In genomic region chr7:1481300-1481699, GRCh38 we compare ENCODE assay signal across 15 cellular contexts. TPM values are rescaled to one million over a fixed set of nuclear protein-coding genes. Genes with fewer than 3 reads are reported as not detected.
DNase-seq lines count a peak whose midpoint lies in the region; ATAC-seq, FAIRE-seq and TF ChIP-seq lines count a peak whose summit lies in the region.
"Had no signal": no experiment of that assay in that cellular context is flagged by ENCODE, and none has a peak within 500 bp of the region (broad histone marks: within the 10 kb centered on the region; RNA-seq: fewer than 3 reads in every experiment).

No MANE protein-coding gene starts in this region.

- no peak for TF ChIP-seq EP300 in H1 (IDR thresholded peaks at IDR 0.05; ENCODE audit: borderline replicate concordance in 1 of 2, low read depth in 2 of 2, low read length in 2 of 2)

- FAIRE-seq in H1 (lab: Jason Lieb, UNC), result no peak
- FAIRE-seq: G401.6, GM12892, GM19239 had no signal

- TF ChIP-seq CTCF in RWPE1 (conservative IDR thresholded peaks at IDR 0.05; ENCODE audit: low read depth) (no peak), H1 (IDR thresholded peaks at IDR 0.05; ENCODE audit: control extremely low read depth in 1 of 3, insufficient read depth in 1 of 3, low read depth in 1 of 3, low read length in 3 of 3) (no peak)

- ATAC-seq in GM19035 (IDR thresholded peaks at IDR 0.05; ENCODE audit: unreplicated experiment), result no peak

- H2BK12ac ChIP-seq in H1 (ENCODE audit: low read depth, low read length), result no peak overlapping the region

- no peak overlapping the region for H3K18ac ChIP-seq in H1 (ENCODE audit: extremely low read depth, low read length)

- no peak overlapping the region for H2BK120ac ChIP-seq in H1 (replicated peaks; ENCODE audit: low read depth, low read length)

- CTCF ChIA-PET in RWPE1 (lab: Yijun Ruan, JAX) (no interaction called here), H1 (lab: Charles Lee; ENCODE audit: partially characterized antibody) (interaction anchor here (1.1 kb wide), 1 partner anchor 17 kb away, joined by 3 read pairs; no protein-coding TSS in a partner anchor)

- no peaks in the 10 kb centered on the region; the same call in 1 of the 2 replicates for H3K79me1 ChIP-seq in H1 (ENCODE audit: low read depth, low read length)

- H3K9ac ChIP-seq in H1 (replicated peaks in 1 of 4; ENCODE audit: extremely low read depth in 1 of 4, low read depth in 3 of 4, low read length in 3 of 4), result no peak overlapping the region
- H3K9ac ChIP-seq: GM23248 had no signal

- POLR2A ChIA-PET in RWPE1 (lab: Yijun Ruan, JAX; ENCODE audit: low non-redundant PET), result no interaction called here
- POLR2A ChIA-PET in H1 (lab: Charles Lee; ENCODE audit: partially characterized antibody), result interaction anchor here (1.0 to 3.6 kb wide), 5 partner anchors 9 to 49 kb away, joined by 3 to 11 read pairs (median 3); no protein-coding TSS in a partner anchor

- H3K4me2 ChIP-seq in H1 (ENCODE audit: insufficient read depth in 1 of 2, low read depth in 2 of 2, low read length in 2 of 2), result no peak overlapping the region

- peaks cover 18 to 74% (median 40%) of the 10 kb centered on the region in 4 experiments; a peak in 7 of 8 replicates for H3K36me3 ChIP-seq in H1 (ENCODE audit: control insufficient read depth in 2 of 4, insufficient read depth in 4 of 4, low read length in 3 of 4)

- no peaks in the 10 kb centered on the region for H3K27me3 ChIP-seq in H1 (replicated peaks in 1 of 4; ENCODE audit: control insufficient read depth in 3 of 4, extremely low read depth in 1 of 4, insufficient read depth in 3 of 4, low read length in 3 of 4)

- no peak overlapping the region for H2BK20ac ChIP-seq in H1 (ENCODE audit: low read length)

- H4K8ac ChIP-seq in H1 (ENCODE audit: extremely low read depth, insufficient read depth, low read length), result 0 out of 2 replicates have a peak overlapping the region, but pooled peaks have one; percentile 51

- no peak for TF ChIP-seq POLR2A in H1 (IDR thresholded peaks at IDR 0.05; ENCODE audit: control extremely low read depth in 1 of 2, low read depth in 2 of 2, low read length in 2 of 2)

- H3K27ac ChIP-seq in RWPE1 (peak overlapping the region; percentile 13), H1 (ENCODE audit: low read depth, low read length) (no peak overlapping the region)
- H3K27ac ChIP-seq: GM23248 had no signal

- TF ChIP-seq RAD21 in H1 (IDR thresholded peaks at IDR 0.05 in 1 of 2, conservative IDR thresholded peaks at IDR 0.05 in 1 of 2; ENCODE audit: low read depth in 2 of 2, low read length in 2 of 2), result no peak

- H3K4me3 ChIP-seq in H1 (ENCODE audit: extremely low read depth in 1 of 4, insufficient read depth in 2 of 4, low read depth in 3 of 4, low read length in 4 of 4), result no peak overlapping the region
- H3K4me3 ChIP-seq: GM23248 had no signal

- no peak overlapping the region for H3K23ac ChIP-seq in H1 (ENCODE audit: insufficient read length)

- H3K23me2 ChIP-seq in H1 (ENCODE audit: low read depth, low read length), result no peaks in the 10 kb centered on the region

- WGBS in H1 (ENCODE audit: extremely low coverage in 1 of 2, insufficient coverage in 1 of 2, insufficient read length in 1 of 2, insufficient replicate concordance in 2 of 2, low coverage in 1 of 2, low lambda C conversion rate in 2 of 2, missing lambda C conversion rate in 1 of 2), 2 experiments, result 92% methylated on average over 18 of the region's 20 CpGs; no CpG with 5 or more reads in 1 of the 2 experiments

- H3K4me1 ChIP-seq in H1 (replicated peaks in 1 of 4; ENCODE audit: control insufficient read depth in 3 of 4, insufficient read depth in 4 of 4, low read length in 3 of 4), result no peaks in the 10 kb centered on the region

- H2BK15ac ChIP-seq in H1 (ENCODE audit: low read length), result no peak overlapping the region

- H2BK5ac ChIP-seq in H1 (ENCODE audit: low read depth, low read length), result no peak overlapping the region

- no peaks in the 10 kb centered on the region for H3K79me2 ChIP-seq in H1 (ENCODE audit: control insufficient read depth in 1 of 2, insufficient read depth in 2 of 2, low read length in 2 of 2)

- no peak overlapping the region for H4K5ac ChIP-seq in H1 (ENCODE audit: insufficient read length, low read depth, low read length)

- no peak overlapping the region for H3K14ac ChIP-seq in H1 (ENCODE audit: insufficient read length)

- H3K4ac ChIP-seq in H1 (replicated peaks; ENCODE audit: insufficient read length, low read depth, low read length), result no peak overlapping the region

- H2AFZ ChIP-seq in H1 (ENCODE audit: low read length), result no peak overlapping the region
- H2AFZ ChIP-seq: GM23248 had no signal

- no peak overlapping the region for H3K56ac ChIP-seq in H1 (replicated peaks; ENCODE audit: insufficient read length, low read depth, low read length)

- H3K9me3 ChIP-seq in H1 (ENCODE audit: insufficient read depth in 2 of 2, low read depth in 1 of 2, low read length in 1 of 2), result no peaks in the 10 kb centered on the region

- H4K20me1 ChIP-seq in H1 (replicated peaks in 1 of 2; ENCODE audit: control insufficient read depth in 1 of 2, insufficient read depth in 2 of 2, low read length in 2 of 2), result peaks cover 0 to 14% of the 10 kb centered on the region in 2 experiments

- DNase-seq in RWPE1 (ENCODE audit: low spot score) (no peak), H1 (ENCODE audit: low read depth in 1 of 2, low spot score in 2 of 2) (no peak), DMS 273 (lab: John Stamatoyannopoulos, UW; ENCODE audit: unreplicated experiment) (no peak)
- DNase-seq: C1 segment of cervical spinal cord; Calu3; CD4-positive, alpha-beta memory T cell; COR-L47; DMS153; DND-41; GM23248; H9 had no signal

- H2AK5ac ChIP-seq in H1 (ENCODE audit: low read depth, low read length), result no peak overlapping the region

- no peak overlapping the region for H4K91ac ChIP-seq in H1 (replicated peaks; ENCODE audit: insufficient read length, low read length)

TF ChIP-seq in H1, 55 proteins besides CTCF, POLR2A, EP300 and RAD21:
- no peak for TF ChIP-seq SRF (IDR thresholded peaks at IDR 0.05; ENCODE audit: low read depth, low read length)
- no peak for TF ChIP-seq GTF2F1 (IDR thresholded peaks at IDR 0.05; ENCODE audit: borderline replicate concordance, low read depth, low read length)
- TF ChIP-seq TCF12 (IDR thresholded peaks at IDR 0.05; ENCODE audit: low read depth, low read length), result no peak
- TF ChIP-seq SAP30 (IDR thresholded peaks at IDR 0.05; ENCODE audit: insufficient read depth, insufficient replicate concordance, low read length), result no peak
- TF ChIP-seq SIRT6 (IDR thresholded peaks at IDR 0.05; ENCODE audit: low read length), result no peak
- no peak for TF ChIP-seq SP4 (IDR thresholded peaks at IDR 0.05; ENCODE audit: low read length)
- no peak for TF ChIP-seq HDAC6 (IDR thresholded peaks at IDR 0.05; ENCODE audit: low read depth, low read length)
- no peak for TF ChIP-seq ATF3 (IDR thresholded peaks at IDR 0.05; ENCODE audit: insufficient read depth, low read depth, low read length)
- TF ChIP-seq NANOG (IDR thresholded peaks at IDR 0.05; ENCODE audit: insufficient read depth, low read depth, low read length, poor library complexity, severe bottlenecking), result no peak
- no peak for TF ChIP-seq EZH2 (IDR thresholded peaks at IDR 0.05; ENCODE audit: low read depth, low read length, severe bottlenecking)

RNA-seq across cellular contexts. Expression of gene MICALL2, which starts 22.0 kb away (rescaled TPM):
- 7.7 and 8.5 TPM in 2 replicates for total RNA-seq in H1 (2021; fragmentation: NEBNext Ultra II Directional; extraction: Animal tissue kit (Norgen Biotek cat#: 25700))
- 5.3 and 7.4 TPM in 2 replicates for polyA plus RNA-seq in H1 (2011; rRNA removed)
- polyA plus RNA-seq in H1 (2011; cell fraction: cytosol; rRNA removed), result 7.2 TPM
- polyA plus RNA-seq in H1 (2011; cell fraction: nucleus; rRNA removed), result 64.5 TPM
- 4.7 to 12.0 TPM (median 11.0 TPM) in 4 replicates for polyA plus RNA-seq in H1 (2012, experiment 1 of 2)
- polyA plus RNA-seq in H1 (2012, experiment 2 of 2), result 4.4 TPM
- 8.1 TPM for polyA plus RNA-seq in H1 (2013, experiment 1 of 2)
- polyA plus RNA-seq in H1 (2013, experiment 2 of 2), result 6.8 TPM
- polyA minus RNA-seq in H1 (2011; rRNA and poly(A)+ RNA removed), result 8.8 and 9.6 TPM in 2 replicates
- polyA minus RNA-seq in H1 (2011; cell fraction: cytosol; rRNA and poly(A)+ RNA removed), result 5.7 TPM
- 14.6 TPM for polyA minus RNA-seq in H1 (2011; cell fraction: nucleus; rRNA and poly(A)+ RNA removed)

RNA-seq across cellular contexts. Expression of gene INTS1, which starts 22.9 kb away (rescaled TPM):
- 104 and 116 TPM in 2 replicates for total RNA-seq in H1 (2021; fragmentation: NEBNext Ultra II Directional; extraction: Animal tissue kit (Norgen Biotek cat#: 25700))
- polyA plus RNA-seq in H1 (2011; rRNA removed), result 76.9 and 115 TPM in 2 replicates
- polyA plus RNA-seq in H1 (2011; cell fraction: cytosol; rRNA removed), result 49.6 TPM
- 250 TPM for polyA plus RNA-seq in H1 (2011; cell fraction: nucleus; rRNA removed)
- 41.9 to 92.6 TPM (median 87.4 TPM) in 4 replicates for polyA plus RNA-seq in H1 (2012, experiment 1 of 2)
- 126 TPM for polyA plus RNA-seq in H1 (2012, experiment 2 of 2)
- polyA plus RNA-seq in H1 (2013, experiment 1 of 2), result 56.2 TPM
- 50.8 TPM for polyA plus RNA-seq in H1 (2013, experiment 2 of 2)
- polyA minus RNA-seq in H1 (2011; rRNA and poly(A)+ RNA removed), result 37.2 and 46.1 TPM in 2 replicates
- 61.9 TPM for polyA minus RNA-seq in H1 (2011; cell fraction: cytosol; rRNA and poly(A)+ RNA removed)
- polyA minus RNA-seq in H1 (2011; cell fraction: nucleus; rRNA and poly(A)+ RNA removed), result 96.2 TPM

RNA-seq across cellular contexts. Expression of gene MAFK, which starts 49.2 kb away (rescaled TPM):
- total RNA-seq in H1 (2021; fragmentation: NEBNext Ultra II Directional; extraction: Animal tissue kit (Norgen Biotek cat#: 25700)), result 16.8 and 17.3 TPM in 2 replicates
- 5.5 and 6.9 TPM in 2 replicates for polyA plus RNA-seq in H1 (2011; rRNA removed)
- polyA plus RNA-seq in H1 (2011; cell fraction: cytosol; rRNA removed), result 7.6 TPM
- polyA plus RNA-seq in H1 (2011; cell fraction: nucleus; rRNA removed), result 27.0 TPM
- polyA plus RNA-seq in H1 (2012, experiment 1 of 2), result 9.8 to 15.5 TPM (median 13.5 TPM) in 4 replicates
- polyA plus RNA-seq in H1 (2012, experiment 2 of 2), result 8.5 TPM
- 7.6 TPM for polyA plus RNA-seq in H1 (2013, experiment 1 of 2)
- 7.8 TPM for polyA plus RNA-seq in H1 (2013, experiment 2 of 2)
- polyA minus RNA-seq in H1 (2011; rRNA and poly(A)+ RNA removed), result 2.3 and 2.4 TPM in 2 replicates
- polyA minus RNA-seq in H1 (2011; cell fraction: cytosol; rRNA and poly(A)+ RNA removed), result 8.1 TPM
- polyA minus RNA-seq in H1 (2011; cell fraction: nucleus; rRNA and poly(A)+ RNA removed), result 7.7 TPM
